ENCODE assay signal across 24 cellular contexts in the genomic region with DNA sequence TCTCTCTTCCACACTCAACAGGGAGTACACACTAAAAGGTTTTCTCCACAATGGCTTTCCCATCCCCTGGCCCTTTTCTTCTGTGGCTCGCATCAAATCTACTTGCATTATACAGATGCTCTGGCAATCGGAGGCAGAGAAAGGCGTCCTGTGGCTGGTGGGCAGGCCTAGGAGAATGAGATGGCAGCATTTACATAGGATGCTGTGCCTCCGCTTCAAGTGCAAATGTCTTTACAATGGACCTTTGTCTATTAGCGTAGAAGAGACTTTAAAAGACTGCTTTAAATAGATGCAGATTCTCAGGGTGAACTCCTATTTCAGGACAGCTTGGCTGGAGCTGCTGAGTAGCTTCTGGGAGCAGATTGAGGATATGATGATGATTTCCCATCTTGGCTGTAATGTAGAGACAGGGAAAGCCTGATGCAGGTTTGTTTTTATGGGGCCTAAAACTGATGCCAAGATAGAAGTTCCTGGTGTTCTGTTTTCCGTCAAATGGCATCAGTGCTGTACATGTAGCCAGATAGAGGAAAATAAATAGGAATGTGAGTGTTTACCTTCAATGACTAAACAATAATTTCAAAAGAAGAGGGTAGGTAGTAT.
DNase-seq lines count a peak whose midpoint lies in the region; ATAC-seq, FAIRE-seq and TF ChIP-seq lines count a peak whose summit lies in the region.
"Had no signal": no experiment of that assay in that cellular context is flagged by ENCODE, and none has a peak within 500 bp of the region (broad histone marks: within the 10 kb centered on the region; RNA-seq: fewer than 3 reads in every experiment).

No MANE protein-coding gene starts in this region.

- H3K36me3 Mint-ChIP-seq in astrocyte (ENCODE audit: low read depth, unreplicated experiment), result no peaks in the 10 kb centered on the region
- no peaks in the 10 kb centered on the region for H3K36me3 Mint-ChIP-seq in activated T-helper 2 cell treated with anti-CD3 and anti-CD28 coated beads, Interferon-gamma antibody, Interleukin-2, Interleukin-4, amounts not matched to agents 10 μg/mL and 5 μg/mL and 100 μg/mL, durations not matched to agents 14 hours and 24 hours and 36 hours (ENCODE audit: low read depth)
- H3K36me3 Mint-ChIP-seq: activated naive CD4-positive, alpha-beta T cell treated with anti-CD3 and anti-CD28 coated beads, Interleukin-2, amount 10 ng/mL, durations not matched to agents 7 days and 5 days; immature natural killer cell had no signal

- H3K27me3 Mint-ChIP-seq in astrocyte (ENCODE audit: low read depth, unreplicated experiment), result no peaks in the 10 kb centered on the region
- no peaks in the 10 kb centered on the region for H3K27me3 Mint-ChIP-seq in activated T-helper 2 cell treated with anti-CD3 and anti-CD28 coated beads, Interferon-gamma antibody, Interleukin-2, Interleukin-4, amounts not matched to agents 10 μg/mL and 5 μg/mL and 100 μg/mL, durations not matched to agents 14 hours and 24 hours and 36 hours (ENCODE audit: low read depth)
- H3K27me3 Mint-ChIP-seq: activated CD8-positive, alpha-beta T cell treated with anti-CD3 and anti-CD28 coated beads for 36 hours; activated naive CD4-positive, alpha-beta T cell treated with anti-CD3 and anti-CD28 coated beads, Interleukin-2, amount 10 ng/mL, durations not matched to agents 7 days and 5 days had no signal

- H3K27me3 ChIP-seq in heart left ventricle (no peaks in the 10 kb centered on the region), astrocyte (ENCODE audit: insufficient read depth, low read length) (no peaks in the 10 kb centered on the region)
- H3K27me3 ChIP-seq: BLaER1 treated with 17β-estradiol and CSF1 and Interleukin-3, amounts not matched to agents 10 nM and 100 nM; right atrium auricular region; SJCRH30 had no signal

- TF ChIP-seq CTCF in heart left ventricle (IDR thresholded peaks at IDR 0.05), result no peak
- TF ChIP-seq CTCF in astrocyte (IDR thresholded peaks at IDR 0.05; ENCODE audit: insufficient read depth, low read depth, low read length), result no peak

- H3K79me2 ChIP-seq in astrocyte (ENCODE audit: insufficient read depth, low read length), result no peaks in the 10 kb centered on the region

- H3K36me3 ChIP-seq in heart left ventricle, result no peaks in the 10 kb centered on the region
- no peaks in the 10 kb centered on the region for H3K36me3 ChIP-seq in astrocyte (ENCODE audit: insufficient read depth, low read length)
- H3K36me3 ChIP-seq: BLaER1 treated with 17β-estradiol and CSF1 and Interleukin-3, amounts not matched to agents 10 nM and 100 nM; right atrium auricular region; SJCRH30 had no signal

- H3K9ac ChIP-seq in astrocyte (ENCODE audit: low read length), result no peak overlapping the region
- H3K9ac ChIP-seq: BLaER1 treated with 17β-estradiol and CSF1 and Interleukin-3, amounts not matched to agents 10 nM and 100 nM had no signal

- no peak overlapping the region for H3K27ac ChIP-seq in heart left ventricle
- H3K27ac ChIP-seq in astrocyte (ENCODE audit: low read depth, low read length), result no peak overlapping the region
- H3K27ac ChIP-seq: A549; BLaER1 treated with 17β-estradiol and CSF1 and Interleukin-3, amounts not matched to agents 10 nM and 100 nM; PC-9; right atrium auricular region; SJCRH30 had no signal

- peak; percentile 47 for FAIRE-seq in astrocyte (lab: Jason Lieb, UNC)
- FAIRE-seq: A549, K562 had no signal

- peak overlapping the region; percentile 24 for H3K4me2 ChIP-seq in astrocyte (ENCODE audit: low read length)
- H3K4me2 ChIP-seq: A549, PC-9 had no signal

- peak overlapping the region; percentile 20 for H2AFZ ChIP-seq in astrocyte (ENCODE audit: low read depth, low read length)
- H2AFZ ChIP-seq: PC-9 had no signal

- peak overlapping the region; percentile 9 for H3K27ac Mint-ChIP-seq in astrocyte (ENCODE audit: unreplicated experiment)
- H3K27ac Mint-ChIP-seq in activated T-helper 2 cell treated with anti-CD3 and anti-CD28 coated beads, Interferon-gamma antibody, Interleukin-2, Interleukin-4, amounts not matched to agents 10 μg/mL and 5 μg/mL and 100 μg/mL, durations not matched to agents 14 hours and 24 hours and 36 hours, result no peak overlapping the region
- H3K27ac Mint-ChIP-seq: activated CD8-positive, alpha-beta T cell treated with anti-CD3 and anti-CD28 coated beads for 36 hours; activated naive CD4-positive, alpha-beta T cell treated with anti-CD3 and anti-CD28 coated beads, Interleukin-2, amount 10 ng/mL, durations not matched to agents 7 days and 5 days; immature natural killer cell had no signal

- no peak for TF ChIP-seq POLR2A in heart left ventricle (IDR thresholded peaks at IDR 0.05)

- H3K9me3 ChIP-seq in heart left ventricle, result no peaks in the 10 kb centered on the region
- no peaks in the 10 kb centered on the region for H3K9me3 ChIP-seq in astrocyte (ENCODE audit: insufficient read depth, low read depth, low read length)
- H3K9me3 ChIP-seq: A549; BLaER1 treated with 17β-estradiol and CSF1 and Interleukin-3, amounts not matched to agents 10 nM and 100 nM; right atrium auricular region; SJCRH30 had no signal

- intact Hi-C loops in left ventricle myocardium superior (cut with micrococcal nuclease), result no loop called here
- intact Hi-C loops in heart left ventricle (cut with DNase I), result no loop called here
- intact Hi-C loops in sciatic nerve (cut with DNase I), result no loop called here
- intact Hi-C loops in activated T-helper 2 cell treated with anti-CD3 and anti-CD28 coated beads, Interferon-gamma antibody, Interleukin-2, Interleukin-4, amounts not matched to agents 10 μg/mL and 5 μg/mL and 100 μg/mL, durations not matched to agents 14 hours and 24 hours and 36 hours (cut with micrococcal nuclease), result no loop called here

- H3K4me1 ChIP-seq in heart left ventricle (peaks cover 0 to 18% (median 2%) of the 10 kb centered on the region in 12 donors), astrocyte (ENCODE audit: insufficient read depth, low read length) (peaks cover 11% of the 10 kb centered on the region)
- H3K4me1 ChIP-seq: A549, right atrium auricular region, SJCRH30 had no signal

- H4K20me1 ChIP-seq in astrocyte (ENCODE audit: insufficient read depth, low read length), result no peaks in the 10 kb centered on the region
- H4K20me1 ChIP-seq: BLaER1 treated with 17β-estradiol and CSF1 and Interleukin-3, amounts not matched to agents 10 nM and 100 nM had no signal

- WGBS in heart left ventricle, 4 donors, result 70 to 78% (median 73%) methylated on average over 6 of the region's 6 CpGs

- DNase-seq in left ventricle myocardium superior (no peak), heart left ventricle (no peak), astrocyte (ENCODE audit: low read depth) (no peak), iPS-NIHi11 (ENCODE audit: low spot score) (peak; percentile 55), sciatic nerve (ENCODE audit: low spot score) (no peak)
- DNase-seq in activated T-helper 2 cell treated with anti-CD3 and anti-CD28 coated beads, Interferon-gamma antibody, Interleukin-2, Interleukin-4, amounts not matched to agents 10 μg/mL and 5 μg/mL and 100 μg/mL, durations not matched to agents 14 hours and 24 hours and 36 hours (ENCODE audit: low spot score), result no peak
- DNase-seq: activated CD8-positive, alpha-beta T cell treated with anti-CD3 and anti-CD28 coated beads for 36 hours; activated naive CD4-positive, alpha-beta T cell treated with anti-CD3 and anti-CD28 coated beads, Interleukin-2, amount 10 ng/mL, durations not matched to agents 7 days and 5 days; activated T-cell treated with anti-CD3 and anti-CD28 coated beads, Interleukin-2, amount 50 U/mL, for 1 hour; anterior cingulate cortex; Calu3; effector memory CD4-positive, alpha-beta T cell; immature natural killer cell; MM.1S; NCI-H1436; PC-9; SJCRH30; T-helper 9 cell had no signal

- no peaks in the 10 kb centered on the region for H3K9me3 Mint-ChIP-seq in astrocyte (ENCODE audit: unreplicated experiment)
- no peaks in the 10 kb centered on the region for H3K9me3 Mint-ChIP-seq in activated T-helper 2 cell treated with anti-CD3 and anti-CD28 coated beads, Interferon-gamma antibody, Interleukin-2, Interleukin-4, amounts not matched to agents 10 μg/mL and 5 μg/mL and 100 μg/mL, durations not matched to agents 14 hours and 24 hours and 36 hours
- H3K9me3 Mint-ChIP-seq: activated naive CD4-positive, alpha-beta T cell treated with anti-CD3 and anti-CD28 coated beads, Interleukin-2, amount 10 ng/mL, durations not matched to agents 7 days and 5 days had no signal

- ATAC-seq in left ventricle myocardium superior, result peak; percentile 33
- no peak for ATAC-seq in heart left ventricle
- no peak for ATAC-seq in sciatic nerve
- no peak for ATAC-seq in HG03095 (IDR thresholded peaks at IDR 0.05; ENCODE audit: unreplicated experiment)
- no peak for ATAC-seq in HG02973 (IDR thresholded peaks at IDR 0.05; ENCODE audit: unreplicated experiment)
- ATAC-seq: A549; activated CD8-positive, alpha-beta T cell treated with anti-CD3 and anti-CD28 coated beads for 36 hours; K562 had no signal

- H3K4me3 ChIP-seq in heart left ventricle (no peak overlapping the region), astrocyte (ENCODE audit: insufficient read depth, low read depth, low read length) (no peak overlapping the region)
- H3K4me3 ChIP-seq: A549; BLaER1 treated with 17β-estradiol and CSF1 and Interleukin-3, amounts not matched to agents 10 nM and 100 nM; K562; PC-9; right atrium auricular region; SJCRH30 had no signal

- H3K4me1 Mint-ChIP-seq in astrocyte (ENCODE audit: low read depth, unreplicated experiment), result peaks cover 18% of the 10 kb centered on the region
- no peaks in the 10 kb centered on the region for H3K4me1 Mint-ChIP-seq in activated T-helper 2 cell treated with anti-CD3 and anti-CD28 coated beads, Interferon-gamma antibody, Interleukin-2, Interleukin-4, amounts not matched to agents 10 μg/mL and 5 μg/mL and 100 μg/mL, durations not matched to agents 14 hours and 24 hours and 36 hours (ENCODE audit: low read depth)
- H3K4me1 Mint-ChIP-seq: activated naive CD4-positive, alpha-beta T cell treated with anti-CD3 and anti-CD28 coated beads, Interleukin-2, amount 10 ng/mL, durations not matched to agents 7 days and 5 days; immature natural killer cell had no signal

- H3K4me3 Mint-ChIP-seq in astrocyte (ENCODE audit: unreplicated experiment), result no peak overlapping the region
- no peak overlapping the region for H3K4me3 Mint-ChIP-seq in activated T-helper 2 cell treated with anti-CD3 and anti-CD28 coated beads, Interferon-gamma antibody, Interleukin-2, Interleukin-4, amounts not matched to agents 10 μg/mL and 5 μg/mL and 100 μg/mL, durations not matched to agents 14 hours and 24 hours and 36 hours (ENCODE audit: low read depth)
- H3K4me3 Mint-ChIP-seq: activated CD8-positive, alpha-beta T cell treated with anti-CD3 and anti-CD28 coated beads for 36 hours; activated naive CD4-positive, alpha-beta T cell treated with anti-CD3 and anti-CD28 coated beads, Interleukin-2, amount 10 ng/mL, durations not matched to agents 7 days and 5 days; immature natural killer cell had no signal
